8 cellular contexts compared by ENCODE assay signal in the genomic region with DNA sequence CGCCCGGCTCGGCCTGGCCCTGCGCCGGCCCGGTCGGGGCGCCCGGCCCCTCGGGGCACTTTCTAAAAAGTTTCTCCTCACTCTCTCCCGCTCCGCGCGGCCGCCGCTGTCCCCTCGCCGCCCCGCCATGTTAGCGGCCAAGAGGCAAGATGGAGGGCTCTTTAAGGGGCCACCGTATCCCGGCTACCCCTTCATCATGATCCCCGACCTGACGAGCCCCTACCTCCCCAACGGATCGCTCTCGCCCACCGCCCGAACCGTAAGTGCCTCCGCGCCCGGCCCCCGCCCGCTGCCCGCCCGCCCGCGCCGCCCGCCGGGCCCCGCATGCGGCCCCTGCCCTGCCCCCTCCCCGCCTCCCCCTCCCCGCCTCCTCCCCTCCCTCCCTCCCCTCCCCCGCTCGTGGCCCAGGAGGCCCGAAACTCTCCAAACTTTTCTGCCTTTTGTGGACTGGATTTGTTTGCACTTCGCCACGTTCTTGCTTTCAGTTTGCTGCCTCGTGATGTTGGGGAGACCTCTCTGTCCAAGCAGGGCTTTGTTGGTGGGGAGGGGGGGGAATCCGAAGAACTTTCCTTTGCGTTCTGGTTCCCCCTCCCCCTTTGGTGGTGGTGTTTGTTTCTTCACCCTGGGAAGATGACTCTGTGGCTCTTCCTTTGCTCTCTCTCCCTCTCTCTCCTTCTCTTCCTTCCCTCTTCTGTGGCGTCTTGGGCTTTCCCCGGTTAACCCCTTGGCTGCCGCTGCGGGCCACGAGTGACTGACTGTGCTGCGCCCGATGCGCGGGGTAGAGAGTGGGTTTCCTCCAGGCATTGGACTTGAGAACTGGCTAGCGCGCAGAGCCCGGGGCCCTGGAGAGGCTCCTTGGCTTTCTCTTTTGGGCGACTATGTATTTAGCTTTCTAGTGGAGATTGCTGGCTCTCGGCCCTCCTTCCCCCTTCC. TPM values are rescaled to one million over a fixed set of nuclear protein-coding genes. Genes with fewer than 3 reads are reported as not detected.
DNase-seq lines count a peak whose midpoint lies in the region; ATAC-seq and TF ChIP-seq lines count a peak whose summit lies in the region.

No MANE protein-coding gene starts in this region.

- no peak for TF ChIP-seq CTCF in C4-2B (conservative IDR thresholded peaks at IDR 0.05)

- intact Hi-C loops in left colon (cut with DNase I, micrococcal nuclease) = loop anchor here (10.0 kb wide), 2 partner anchors 143 to 173 kb away; no protein-coding TSS in a partner anchor

- peak overlapping the region; percentile 87 for H3K27ac ChIP-seq in C4-2B

- ATAC-seq in left colon (peak; percentile 7), GM21717 (IDR thresholded peaks at IDR 0.05; ENCODE audit: unreplicated experiment) (no peak)

- DNase-seq in HuH-7 (ENCODE audit: low spot score) = peak; percentile 48
- peak; percentile 69 for DNase-seq in UCSD-AML1 (lab: John Stamatoyannopoulos, UW; ENCODE audit: unreplicated experiment)
- peak; percentile 71 for DNase-seq in cerebellar cortex (ENCODE audit: low spot score)
- peak; percentile 68 to 69 for DNase-seq in left colon
- peak; percentile 8 to 27 for DNase-seq in stimulated activated CD4-positive, alpha-beta T cell treated with anti-CD3 and anti-CD28 coated beads, Interleukin-1b, Interleukin-23, amount 100 ng/mL, for 4 hours (ENCODE audit: low read depth in 2 of 2)
- no peak for DNase-seq in epidermal melanocyte (ENCODE audit: insufficient read length, low spot score)

RNA-seq across cellular contexts. Expression of gene TCF7L2, which starts 1.6 kb away (rescaled TPM):
- 100 to 1,000 TPM; 114 to 118 TPM for total RNA-seq in left colon
